In genomic region chr3:126184465-126185000, GRCh38 we compare ENCODE assay signal across 1 cellular context.
TF ChIP-seq lines count a peak whose summit lies in the region.

No MANE protein-coding gene starts in this region.

TF ChIP-seq in HepG2, 621 proteins besides CTCF, POLR2A, EP300 and RAD21 (continued from another document and continues in another):
- TF ChIP-seq, protein P1, sequence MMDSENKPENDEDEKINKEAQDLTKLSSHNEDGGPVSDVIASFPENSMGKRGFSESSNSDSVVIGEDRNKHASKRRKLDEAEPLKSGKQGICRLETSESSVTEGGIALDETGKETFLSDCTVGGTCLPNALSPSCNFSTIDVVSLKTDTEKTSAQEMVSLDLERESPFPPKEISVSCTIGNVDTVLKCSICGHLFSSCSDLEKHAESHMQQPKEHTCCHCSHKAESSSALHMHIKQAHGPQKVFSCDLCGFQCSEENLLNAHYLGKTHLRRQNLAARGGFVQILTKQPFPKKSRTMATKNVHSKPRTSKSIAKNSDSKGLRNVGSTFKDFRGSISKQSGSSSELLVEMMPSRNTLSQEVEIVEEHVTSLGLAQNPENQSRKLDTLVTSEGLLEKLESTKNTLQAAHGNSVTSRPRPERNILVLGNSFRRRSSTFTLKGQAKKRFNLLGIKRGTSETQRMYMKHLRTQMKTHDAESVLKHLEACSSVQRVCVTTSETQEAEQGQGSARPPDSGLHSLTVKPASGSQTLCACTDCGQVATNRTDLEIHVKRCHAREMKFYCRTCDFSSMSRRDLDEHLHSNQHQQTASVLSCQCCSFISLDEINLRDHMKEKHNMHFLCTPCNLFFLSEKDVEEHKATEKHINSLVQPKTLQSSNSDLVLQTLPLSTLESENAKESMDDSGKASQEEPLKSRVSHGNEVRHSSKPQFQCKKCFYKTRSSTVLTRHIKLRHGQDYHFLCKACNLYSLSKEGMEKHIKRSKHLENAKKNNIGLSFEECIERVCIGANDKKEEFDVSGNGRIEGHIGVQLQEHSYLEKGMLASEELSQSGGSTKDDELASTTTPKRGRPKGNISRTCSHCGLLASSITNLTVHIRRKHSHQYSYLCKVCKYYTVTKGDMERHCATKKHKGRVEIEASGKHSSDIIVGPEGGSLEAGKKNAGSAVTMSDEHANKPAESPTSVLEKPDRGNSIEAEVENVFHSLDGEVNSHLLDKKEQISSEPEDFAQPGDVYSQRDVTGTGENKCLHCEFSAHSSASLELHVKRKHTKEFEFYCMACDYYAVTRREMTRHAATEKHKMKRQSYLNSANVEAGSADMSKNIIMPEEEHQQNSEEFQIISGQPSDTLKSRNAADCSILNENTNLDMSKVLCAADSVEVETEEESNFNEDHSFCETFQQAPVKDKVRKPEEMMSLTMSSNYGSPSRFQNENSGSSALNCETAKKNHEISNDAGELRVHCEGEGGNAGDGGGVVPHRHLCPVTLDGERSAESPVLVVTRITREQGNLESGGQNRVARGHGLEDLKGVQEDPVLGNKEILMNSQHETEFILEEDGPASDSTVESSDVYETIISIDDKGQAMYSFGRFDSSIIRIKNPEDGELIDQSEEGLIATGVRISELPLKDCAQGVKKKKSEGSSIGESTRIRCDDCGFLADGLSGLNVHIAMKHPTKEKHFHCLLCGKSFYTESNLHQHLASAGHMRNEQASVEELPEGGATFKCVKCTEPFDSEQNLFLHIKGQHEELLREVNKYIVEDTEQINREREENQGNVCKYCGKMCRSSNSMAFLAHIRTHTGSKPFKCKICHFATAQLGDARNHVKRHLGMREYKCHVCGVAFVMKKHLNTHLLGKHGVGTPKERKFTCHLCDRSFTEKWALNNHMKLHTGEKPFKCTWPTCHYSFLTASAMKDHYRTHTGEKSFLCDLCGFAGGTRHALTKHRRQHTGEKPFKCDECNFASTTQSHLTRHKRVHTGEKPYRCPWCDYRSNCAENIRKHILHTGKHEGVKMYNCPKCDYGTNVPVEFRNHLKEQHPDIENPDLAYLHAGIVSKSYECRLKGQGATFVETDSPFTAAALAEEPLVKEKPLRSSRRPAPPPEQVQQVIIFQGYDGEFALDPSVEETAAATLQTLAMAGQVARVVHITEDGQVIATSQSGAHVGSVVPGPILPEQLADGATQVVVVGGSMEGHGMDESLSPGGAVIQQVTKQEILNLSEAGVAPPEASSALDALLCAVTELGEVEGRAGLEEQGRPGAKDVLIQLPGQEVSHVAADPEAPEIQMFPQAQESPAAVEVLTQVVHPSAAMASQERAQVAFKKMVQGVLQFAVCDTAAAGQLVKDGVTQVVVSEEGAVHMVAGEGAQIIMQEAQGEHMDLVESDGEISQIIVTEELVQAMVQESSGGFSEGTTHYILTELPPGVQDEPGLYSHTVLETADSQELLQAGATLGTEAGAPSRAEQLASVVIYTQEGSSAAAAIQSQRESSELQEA (CRISPR knock-in tag; IDR thresholded peaks at IDR 0.05; ENCODE audit: not compliant biosample characterization): no peak
- no peak for TF ChIP-seq TOE1 (CRISPR knock-in tag; IDR thresholded peaks at IDR 0.05)
- TF ChIP-seq SIN3B (IDR thresholded peaks at IDR 0.05; ENCODE audit: low read length): no peak
- TF ChIP-seq, protein P2, sequence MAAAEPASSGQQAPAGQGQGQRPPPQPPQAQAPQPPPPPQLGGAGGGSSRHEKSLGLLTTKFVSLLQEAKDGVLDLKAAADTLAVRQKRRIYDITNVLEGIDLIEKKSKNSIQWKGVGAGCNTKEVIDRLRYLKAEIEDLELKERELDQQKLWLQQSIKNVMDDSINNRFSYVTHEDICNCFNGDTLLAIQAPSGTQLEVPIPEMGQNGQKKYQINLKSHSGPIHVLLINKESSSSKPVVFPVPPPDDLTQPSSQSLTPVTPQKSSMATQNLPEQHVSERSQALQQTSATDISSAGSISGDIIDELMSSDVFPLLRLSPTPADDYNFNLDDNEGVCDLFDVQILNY (CRISPR knock-in tag; conservative IDR thresholded peaks at IDR 0.05): no peak
- no peak for TF ChIP-seq ZNF616 (CRISPR knock-in tag; IDR thresholded peaks at IDR 0.05; ENCODE audit: low read depth)
- TF ChIP-seq ZNF207 (IDR thresholded peaks at IDR 0.05; ENCODE audit: borderline replicate concordance): no peak
- TF ChIP-seq, protein P3, sequence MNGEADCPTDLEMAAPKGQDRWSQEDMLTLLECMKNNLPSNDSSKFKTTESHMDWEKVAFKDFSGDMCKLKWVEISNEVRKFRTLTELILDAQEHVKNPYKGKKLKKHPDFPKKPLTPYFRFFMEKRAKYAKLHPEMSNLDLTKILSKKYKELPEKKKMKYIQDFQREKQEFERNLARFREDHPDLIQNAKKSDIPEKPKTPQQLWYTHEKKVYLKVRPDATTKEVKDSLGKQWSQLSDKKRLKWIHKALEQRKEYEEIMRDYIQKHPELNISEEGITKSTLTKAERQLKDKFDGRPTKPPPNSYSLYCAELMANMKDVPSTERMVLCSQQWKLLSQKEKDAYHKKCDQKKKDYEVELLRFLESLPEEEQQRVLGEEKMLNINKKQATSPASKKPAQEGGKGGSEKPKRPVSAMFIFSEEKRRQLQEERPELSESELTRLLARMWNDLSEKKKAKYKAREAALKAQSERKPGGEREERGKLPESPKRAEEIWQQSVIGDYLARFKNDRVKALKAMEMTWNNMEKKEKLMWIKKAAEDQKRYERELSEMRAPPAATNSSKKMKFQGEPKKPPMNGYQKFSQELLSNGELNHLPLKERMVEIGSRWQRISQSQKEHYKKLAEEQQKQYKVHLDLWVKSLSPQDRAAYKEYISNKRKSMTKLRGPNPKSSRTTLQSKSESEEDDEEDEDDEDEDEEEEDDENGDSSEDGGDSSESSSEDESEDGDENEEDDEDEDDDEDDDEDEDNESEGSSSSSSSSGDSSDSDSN (CRISPR knock-in tag; IDR thresholded peaks at IDR 0.05): peak; percentile 48; the same call in 1 of the 2 replicates
- TF ChIP-seq NFE2L1 (CRISPR knock-in tag; IDR thresholded peaks at IDR 0.05; ENCODE audit: borderline replicate concordance): 0 out of 2 replicates have a peak, but pooled peaks have one; percentile 41
- no peak for TF ChIP-seq ZSCAN20 (CRISPR knock-in tag; IDR thresholded peaks at IDR 0.05; ENCODE audit: borderline replicate concordance)
- no peak for TF ChIP-seq ZNF432 (CRISPR knock-in tag; IDR thresholded peaks at IDR 0.05; ENCODE audit: borderline replicate concordance)
- TF ChIP-seq, protein P4, sequence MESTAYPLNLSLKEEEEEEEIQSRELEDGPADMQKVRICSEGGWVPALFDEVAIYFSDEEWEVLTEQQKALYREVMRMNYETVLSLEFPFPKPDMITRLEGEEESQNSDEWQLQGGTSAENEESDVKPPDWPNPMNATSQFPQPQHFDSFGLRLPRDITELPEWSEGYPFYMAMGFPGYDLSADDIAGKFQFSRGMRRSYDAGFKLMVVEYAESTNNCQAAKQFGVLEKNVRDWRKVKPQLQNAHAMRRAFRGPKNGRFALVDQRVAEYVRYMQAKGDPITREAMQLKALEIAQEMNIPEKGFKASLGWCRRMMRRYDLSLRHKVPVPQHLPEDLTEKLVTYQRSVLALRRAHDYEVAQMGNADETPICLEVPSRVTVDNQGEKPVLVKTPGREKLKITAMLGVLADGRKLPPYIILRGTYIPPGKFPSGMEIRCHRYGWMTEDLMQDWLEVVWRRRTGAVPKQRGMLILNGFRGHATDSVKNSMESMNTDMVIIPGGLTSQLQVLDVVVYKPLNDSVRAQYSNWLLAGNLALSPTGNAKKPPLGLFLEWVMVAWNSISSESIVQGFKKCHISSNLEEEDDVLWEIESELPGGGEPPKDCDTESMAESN (CRISPR knock-in tag; conservative IDR thresholded peaks at IDR 0.05): peak; percentile 55; the same call in 1 of the 2 replicates
- TF ChIP-seq SMC3 (IDR thresholded peaks at IDR 0.05; ENCODE audit: low read length): no peak
- no peak for TF ChIP-seq ZBTB8A (CRISPR knock-in tag; IDR thresholded peaks at IDR 0.05; ENCODE audit: borderline replicate concordance, low read depth)
- TF ChIP-seq, protein P5, sequence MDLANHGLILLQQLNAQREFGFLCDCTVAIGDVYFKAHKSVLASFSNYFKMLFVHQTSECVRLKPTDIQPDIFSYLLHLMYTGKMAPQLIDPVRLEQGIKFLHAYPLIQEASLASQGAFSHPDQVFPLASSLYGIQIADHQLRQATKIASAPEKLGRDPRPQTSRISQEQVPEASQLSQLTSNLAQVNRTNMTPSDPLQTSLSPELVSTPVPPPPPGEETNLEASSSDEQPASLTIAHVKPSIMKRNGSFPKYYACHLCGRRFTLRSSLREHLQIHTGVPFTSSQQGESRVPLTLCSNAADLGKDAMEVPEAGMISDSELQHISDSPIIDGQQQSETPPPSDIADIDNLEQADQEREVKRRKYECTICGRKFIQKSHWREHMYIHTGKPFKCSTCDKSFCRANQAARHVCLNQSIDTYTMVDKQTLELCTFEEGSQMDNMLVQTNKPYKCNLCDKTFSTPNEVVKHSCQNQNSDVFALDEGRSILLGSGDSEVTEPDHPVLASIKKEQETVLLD (CRISPR knock-in tag; IDR thresholded peaks at IDR 0.05; ENCODE audit: low read depth): no peak
- TF ChIP-seq MAFG (CRISPR knock-in tag; IDR thresholded peaks at IDR 0.05): peak; percentile 86
- TF ChIP-seq ZNF841 (CRISPR knock-in tag; IDR thresholded peaks at IDR 0.05; ENCODE audit: borderline replicate concordance): no peak
- peak; percentile 21; the same call in 1 of the 2 replicates for TF ChIP-seq MYC (CRISPR knock-in tag; IDR thresholded peaks at IDR 0.05; ENCODE audit: borderline replicate concordance)
- TF ChIP-seq ZNF547 (CRISPR knock-in tag; IDR thresholded peaks at IDR 0.05): no peak
- no peak for TF ChIP-seq DNMT1 (CRISPR knock-in tag; IDR thresholded peaks at IDR 0.05)
- peak; percentile 45; the same call in 1 of the 2 replicates for TF ChIP-seq TARDBP (CRISPR knock-in tag; IDR thresholded peaks at IDR 0.05)
- TF ChIP-seq SP1 (IDR thresholded peaks at IDR 0.05): no peak
- no peak for TF ChIP-seq SP1 (CRISPR knock-in tag; IDR thresholded peaks at IDR 0.05)
- no peak for TF ChIP-seq GLI4 (CRISPR knock-in tag; IDR thresholded peaks at IDR 0.05; ENCODE audit: borderline replicate concordance)
- no peak for TF ChIP-seq CREB1 (IDR thresholded peaks at IDR 0.05)
- no peak for TF ChIP-seq CREB1 (CRISPR knock-in tag; IDR thresholded peaks at IDR 0.05)
- peak; percentile 65 for TF ChIP-seq GFI1 (CRISPR knock-in tag; IDR thresholded peaks at IDR 0.05; ENCODE audit: borderline replicate concordance)
- no peak for TF ChIP-seq ZMYM3 (CRISPR knock-in tag; IDR thresholded peaks at IDR 0.05)
- TF ChIP-seq, protein P6, sequence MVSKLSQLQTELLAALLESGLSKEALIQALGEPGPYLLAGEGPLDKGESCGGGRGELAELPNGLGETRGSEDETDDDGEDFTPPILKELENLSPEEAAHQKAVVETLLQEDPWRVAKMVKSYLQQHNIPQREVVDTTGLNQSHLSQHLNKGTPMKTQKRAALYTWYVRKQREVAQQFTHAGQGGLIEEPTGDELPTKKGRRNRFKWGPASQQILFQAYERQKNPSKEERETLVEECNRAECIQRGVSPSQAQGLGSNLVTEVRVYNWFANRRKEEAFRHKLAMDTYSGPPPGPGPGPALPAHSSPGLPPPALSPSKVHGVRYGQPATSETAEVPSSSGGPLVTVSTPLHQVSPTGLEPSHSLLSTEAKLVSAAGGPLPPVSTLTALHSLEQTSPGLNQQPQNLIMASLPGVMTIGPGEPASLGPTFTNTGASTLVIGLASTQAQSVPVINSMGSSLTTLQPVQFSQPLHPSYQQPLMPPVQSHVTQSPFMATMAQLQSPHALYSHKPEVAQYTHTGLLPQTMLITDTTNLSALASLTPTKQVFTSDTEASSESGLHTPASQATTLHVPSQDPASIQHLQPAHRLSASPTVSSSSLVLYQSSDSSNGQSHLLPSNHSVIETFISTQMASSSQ (IDR thresholded peaks at IDR 0.05; ENCODE audit: low read depth): peak; percentile 77
- TF ChIP-seq, protein P6 (CRISPR knock-in tag; IDR thresholded peaks at IDR 0.05; ENCODE audit: borderline replicate concordance): peak; percentile 62; the same call in 1 of the 2 replicates
- TF ChIP-seq, protein P7, sequence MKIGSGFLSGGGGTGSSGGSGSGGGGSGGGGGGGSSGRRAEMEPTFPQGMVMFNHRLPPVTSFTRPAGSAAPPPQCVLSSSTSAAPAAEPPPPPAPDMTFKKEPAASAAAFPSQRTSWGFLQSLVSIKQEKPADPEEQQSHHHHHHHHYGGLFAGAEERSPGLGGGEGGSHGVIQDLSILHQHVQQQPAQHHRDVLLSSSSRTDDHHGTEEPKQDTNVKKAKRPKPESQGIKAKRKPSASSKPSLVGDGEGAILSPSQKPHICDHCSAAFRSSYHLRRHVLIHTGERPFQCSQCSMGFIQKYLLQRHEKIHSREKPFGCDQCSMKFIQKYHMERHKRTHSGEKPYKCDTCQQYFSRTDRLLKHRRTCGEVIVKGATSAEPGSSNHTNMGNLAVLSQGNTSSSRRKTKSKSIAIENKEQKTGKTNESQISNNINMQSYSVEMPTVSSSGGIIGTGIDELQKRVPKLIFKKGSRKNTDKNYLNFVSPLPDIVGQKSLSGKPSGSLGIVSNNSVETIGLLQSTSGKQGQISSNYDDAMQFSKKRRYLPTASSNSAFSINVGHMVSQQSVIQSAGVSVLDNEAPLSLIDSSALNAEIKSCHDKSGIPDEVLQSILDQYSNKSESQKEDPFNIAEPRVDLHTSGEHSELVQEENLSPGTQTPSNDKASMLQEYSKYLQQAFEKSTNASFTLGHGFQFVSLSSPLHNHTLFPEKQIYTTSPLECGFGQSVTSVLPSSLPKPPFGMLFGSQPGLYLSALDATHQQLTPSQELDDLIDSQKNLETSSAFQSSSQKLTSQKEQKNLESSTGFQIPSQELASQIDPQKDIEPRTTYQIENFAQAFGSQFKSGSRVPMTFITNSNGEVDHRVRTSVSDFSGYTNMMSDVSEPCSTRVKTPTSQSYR (CRISPR knock-in tag; IDR thresholded peaks at IDR 0.05; ENCODE audit: borderline replicate concordance): peak; percentile 82
- no peak for TF ChIP-seq TBX3 (IDR thresholded peaks at IDR 0.05; ENCODE audit: borderline replicate concordance)
- no peak for TF ChIP-seq NBN (conservative IDR thresholded peaks at IDR 0.05)
- 0 out of 2 replicates have a peak, but pooled peaks have one; percentile 28 for TF ChIP-seq ARNT2 (CRISPR knock-in tag; IDR thresholded peaks at IDR 0.05; ENCODE audit: low read depth)
- TF ChIP-seq ZNF75D (CRISPR knock-in tag; IDR thresholded peaks at IDR 0.05; ENCODE audit: borderline replicate concordance): no peak
- TF ChIP-seq HNRNPK (IDR thresholded peaks at IDR 0.05; ENCODE audit: low read depth, low read length, poor library complexity, severe bottlenecking): no peak
- no peak for TF ChIP-seq ZNF331 (CRISPR knock-in tag; IDR thresholded peaks at IDR 0.05)
- TF ChIP-seq SPEN (CRISPR knock-in tag; IDR thresholded peaks at IDR 0.05; ENCODE audit: low read depth): no peak
- TF ChIP-seq HNRNPUL1 (IDR thresholded peaks at IDR 0.05; ENCODE audit: low read depth, low read length): no peak
- no peak for TF ChIP-seq BATF2 (CRISPR knock-in tag; IDR thresholded peaks at IDR 0.05)
- no peak for TF ChIP-seq ARNT (IDR thresholded peaks at IDR 0.05)
